In the genomic region with DNA sequence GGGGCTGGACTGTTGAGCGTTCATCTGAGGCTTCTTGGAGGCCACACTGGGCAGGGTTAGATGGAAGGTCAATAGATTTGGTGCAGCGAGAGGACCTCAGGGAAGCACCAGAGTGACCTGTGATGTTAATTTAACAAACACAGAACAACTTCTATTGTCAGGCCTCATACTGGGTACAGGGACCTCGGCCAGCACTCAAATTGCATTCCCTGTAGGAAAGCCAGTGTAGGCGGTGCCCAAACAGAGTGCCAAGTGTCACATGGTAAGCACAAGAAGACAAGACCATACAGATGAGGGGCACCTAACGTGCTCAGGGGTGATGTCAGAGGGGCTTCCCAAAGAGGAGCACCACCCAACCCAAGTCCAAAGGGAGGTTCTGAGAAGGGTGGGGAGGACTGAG, we compare ENCODE assay signal across 18 cellular contexts. TPM values are rescaled to one million over a fixed set of nuclear protein-coding genes. Genes with fewer than 3 reads are reported as not detected.
DNase-seq lines count a peak whose midpoint lies in the region; ATAC-seq and TF ChIP-seq lines count a peak whose summit lies in the region.
"Had no signal": no experiment of that assay in that cellular context is flagged by ENCODE, and none has a peak within 500 bp of the region (broad histone marks: within the 10 kb centered on the region; RNA-seq: fewer than 3 reads in every experiment).

No MANE protein-coding gene starts in this region.

- TF ChIP-seq CTCF in CD8-positive, alpha-beta T cell (IDR thresholded peaks at IDR 0.05): no peak
- TF ChIP-seq CTCF in brain (conservative IDR thresholded peaks at IDR 0.05) (no peak), neural progenitor cell (IDR thresholded peaks at IDR 0.05) (no peak), GM13977 (IDR thresholded peaks at IDR 0.05; ENCODE audit: extremely low read depth, insufficient read depth, missing control alignments) (no peak)

- no peaks in the 10 kb centered on the region for H4K20me1 ChIP-seq in neural progenitor cell (ENCODE audit: low read depth)

- no peaks in the 10 kb centered on the region for H3K9me3 Mint-ChIP-seq in activated naive CD4-positive, alpha-beta T cell treated with anti-CD3 and anti-CD28 coated beads for 36 hours
- no peaks in the 10 kb centered on the region for H3K9me3 Mint-ChIP-seq in CD8-positive, alpha-beta T cell
- H3K9me3 Mint-ChIP-seq in brain: no peaks in the 10 kb centered on the region
- no peaks in the 10 kb centered on the region for H3K9me3 Mint-ChIP-seq in neural progenitor cell
- H3K9me3 Mint-ChIP-seq: activated CD4-positive, alpha-beta T cell treated with anti-CD3 and anti-CD28 coated beads, Interleukin-2, amount 10 ng/mL, durations not matched to agents 24 days and 14 days; IgD-negative memory B cell had no signal

- H3K27ac ChIP-seq in CD8-positive, alpha-beta T cell (ENCODE audit: low read depth, low read length): no peak overlapping the region
- no peak overlapping the region for H3K27ac ChIP-seq in neural progenitor cell
- H3K27ac ChIP-seq: breast epithelium, heart left ventricle, right lobe of liver, uterus had no signal

- CTCF ChIA-PET in activated naive CD4-positive, alpha-beta T cell treated with anti-CD3 and anti-CD28 coated beads for 36 hours (lab: Charles Lee): no interaction called here
- CTCF ChIA-PET in CD8-positive, alpha-beta T cell (lab: Charles Lee): interaction anchor here (1.2 kb wide), 1 partner anchor 288 kb away, joined by 3 read pairs; no protein-coding TSS in a partner anchor

- H3K4me3 Mint-ChIP-seq in activated naive CD4-positive, alpha-beta T cell treated with anti-CD3 and anti-CD28 coated beads for 36 hours: peak overlapping the region; percentile 60
- H3K4me3 Mint-ChIP-seq in CD8-positive, alpha-beta T cell: peak overlapping the region; percentile 84
- H3K4me3 Mint-ChIP-seq in brain (no peak overlapping the region), neural progenitor cell (no peak overlapping the region)

- H3K9ac ChIP-seq in neural progenitor cell: no peak overlapping the region

- peaks cover 13% of the 10 kb centered on the region for H3K4me1 Mint-ChIP-seq in activated naive CD4-positive, alpha-beta T cell treated with anti-CD3 and anti-CD28 coated beads for 36 hours (ENCODE audit: low read depth)
- H3K4me1 Mint-ChIP-seq in CD8-positive, alpha-beta T cell (ENCODE audit: low read depth): peaks cover 22% of the 10 kb centered on the region
- H3K4me1 Mint-ChIP-seq in brain: no peaks in the 10 kb centered on the region
- no peaks in the 10 kb centered on the region for H3K4me1 Mint-ChIP-seq in neural progenitor cell

- H3K36me3 ChIP-seq in CD8-positive, alpha-beta T cell (ENCODE audit: insufficient read depth, low read length): peaks cover 4% of the 10 kb centered on the region
- H3K36me3 ChIP-seq in neural progenitor cell: no peaks in the 10 kb centered on the region
- H3K36me3 ChIP-seq: breast epithelium, right lobe of liver, uterus had no signal

- no peaks in the 10 kb centered on the region for H3K27me3 ChIP-seq in CD8-positive, alpha-beta T cell (ENCODE audit: insufficient read depth, low read length)
- H3K27me3 ChIP-seq in neural progenitor cell: no peaks in the 10 kb centered on the region
- H3K27me3 ChIP-seq: breast epithelium, heart left ventricle, right lobe of liver, uterus had no signal

- peaks cover 9% of the 10 kb centered on the region for H3K36me3 Mint-ChIP-seq in activated naive CD4-positive, alpha-beta T cell treated with anti-CD3 and anti-CD28 coated beads for 36 hours (ENCODE audit: low read depth)
- peaks cover 7% of the 10 kb centered on the region for H3K36me3 Mint-ChIP-seq in CD8-positive, alpha-beta T cell
- H3K36me3 Mint-ChIP-seq in brain: peaks cover 34% of the 10 kb centered on the region
- H3K36me3 Mint-ChIP-seq in neural progenitor cell: peaks cover 12% of the 10 kb centered on the region
- H3K36me3 Mint-ChIP-seq: IgD-negative memory B cell had no signal

- H3K4me1 ChIP-seq in CD8-positive, alpha-beta T cell (ENCODE audit: insufficient read depth, low read length): peaks cover 16% of the 10 kb centered on the region
- no peaks in the 10 kb centered on the region for H3K4me1 ChIP-seq in neural progenitor cell
- H3K4me1 ChIP-seq: breast epithelium, uterus had no signal

- no peak overlapping the region for H2AFZ ChIP-seq in neural progenitor cell (replicated peaks)

- H3F3A ChIP-seq in neural progenitor cell (ENCODE audit: low read depth): no peaks in the 10 kb centered on the region

- no peak overlapping the region for H3K4me2 ChIP-seq in neural progenitor cell

- intact Hi-C loops in activated naive CD4-positive, alpha-beta T cell treated with anti-CD3 and anti-CD28 coated beads for 36 hours (cut with micrococcal nuclease): no loop called here
- intact Hi-C loops in CD8-positive, alpha-beta T cell (cut with DNase I, micrococcal nuclease): no loop called here

- POLR2A ChIA-PET in CD8-positive, alpha-beta T cell (lab: Charles Lee): no interaction called here

- no peaks in the 10 kb centered on the region for H3K79me2 ChIP-seq in neural progenitor cell (ENCODE audit: low read depth)

- no peaks in the 10 kb centered on the region for H3K9me3 ChIP-seq in CD8-positive, alpha-beta T cell (ENCODE audit: low read length)
- no peaks in the 10 kb centered on the region for H3K9me3 ChIP-seq in neural progenitor cell (ENCODE audit: low read depth)
- H3K9me3 ChIP-seq: breast epithelium, heart left ventricle, right lobe of liver, uterus had no signal

- in situ Hi-C loops in GM13977 (cut with MboI; ENCODE audit: low pct_unique_long_range_greater_than_20kb, low sequenced_read_pairs, unreplicated experiment): no loop called here

- peak overlapping the region; percentile 61 for H3K4me3 ChIP-seq in CD8-positive, alpha-beta T cell (ENCODE audit: low read depth, low read length)
- H3K4me3 ChIP-seq in neural progenitor cell: no peak overlapping the region

- H3K27ac Mint-ChIP-seq in activated naive CD4-positive, alpha-beta T cell treated with anti-CD3 and anti-CD28 coated beads for 36 hours: no peak overlapping the region
- no peak overlapping the region for H3K27ac Mint-ChIP-seq in CD8-positive, alpha-beta T cell
- H3K27ac Mint-ChIP-seq in brain (peak overlapping the region in 4 of 5 experiments; percentile 19 to 86 (median 39)), neural progenitor cell (peak overlapping the region; percentile 20)
- H3K27ac Mint-ChIP-seq: activated CD4-positive, alpha-beta T cell treated with anti-CD3 and anti-CD28 coated beads, Interleukin-2, amount 10 ng/mL, durations not matched to agents 24 days and 14 days had no signal

- H3K27me3 Mint-ChIP-seq in activated naive CD4-positive, alpha-beta T cell treated with anti-CD3 and anti-CD28 coated beads for 36 hours (ENCODE audit: low read depth): no peaks in the 10 kb centered on the region
- H3K27me3 Mint-ChIP-seq in CD8-positive, alpha-beta T cell (ENCODE audit: low read depth): no peaks in the 10 kb centered on the region
- H3K27me3 Mint-ChIP-seq in brain (no peaks in the 10 kb centered on the region), neural progenitor cell (ENCODE audit: insufficient read depth, low read depth) (peaks cover 4% of the 10 kb centered on the region)
- H3K27me3 Mint-ChIP-seq: activated CD4-positive, alpha-beta T cell treated with anti-CD3 and anti-CD28 coated beads, Interleukin-2, amount 10 ng/mL, durations not matched to agents 24 days and 14 days had no signal

- no peak for DNase-seq in activated naive CD4-positive, alpha-beta T cell treated with anti-CD3 and anti-CD28 coated beads for 36 hours
- no peak for DNase-seq in activated naive CD4-positive, alpha-beta T cell (lab: John Stamatoyannopoulos, UW)
- no peak for DNase-seq in CD8-positive, alpha-beta T cell
- DNase-seq in neural progenitor cell (ENCODE audit: low spot score) (no peak), GM13977 (ENCODE audit: low spot score) (no peak), HK-2 (ENCODE audit: unreplicated experiment) (no peak), Kasumi-1 (lab: John Stamatoyannopoulos, UW) (no peak)
- DNase-seq: heart left ventricle, NCI-H2171, NCI-H524 treated with DMSO at 0.1 percent for 48 hours, uterus had no signal

- ATAC-seq in CD8-positive, alpha-beta T cell: no peak

RNA-seq across cellular contexts. Expression of a gene that starts 1.3 kb away (rescaled TPM):
- total RNA-seq in activated naive CD4-positive, alpha-beta T cell treated with anti-CD3 and anti-CD28 coated beads for 36 hours: under 1 TPM; 0.24 to 0.57 TPM
- under 1 TPM; 0.44 to 0.57 TPM for total RNA-seq in CD8-positive, alpha-beta T cell
- polyA plus RNA-seq in brain (ENCODE audit: insufficient read depth, low read depth, low replicate concordance): not detected
- total RNA-seq in neural progenitor cell (ENCODE audit: low replicate concordance): 0.31 and 0.47 TPM in 2 replicates
- total RNA-seq: activated CD4-positive, alpha-beta T cell treated with anti-CD3 and anti-CD28 coated beads, Interleukin-2, amount 10 ng/mL, durations not matched to agents 24 days and 14 days; endothelial cell of umbilical vein; MCF 10A had no signal
- polyA plus RNA-seq: heart left ventricle, IgD-negative memory B cell had no signal

RNA-seq across cellular contexts. Expression of a gene that starts 19.0 kb away (rescaled TPM):
- 1 to 10 TPM; 4.1 to 4.7 TPM for total RNA-seq in activated naive CD4-positive, alpha-beta T cell treated with anti-CD3 and anti-CD28 coated beads for 36 hours
- 10 to 100 TPM; 16.1 to 20.3 TPM for total RNA-seq in CD8-positive, alpha-beta T cell
- 13.3 TPM for polyA plus RNA-seq in brain (ENCODE audit: insufficient read depth, low read depth, low replicate concordance)
- total RNA-seq in neural progenitor cell (ENCODE audit: low replicate concordance): 5.3 and 19.0 TPM in 2 replicates

RNA-seq across cellular contexts. Expression of a gene that starts 19.3 kb away (rescaled TPM):
- 10 to 100 TPM; 26.4 to 28.6 TPM for total RNA-seq in activated naive CD4-positive, alpha-beta T cell treated with anti-CD3 and anti-CD28 coated beads for 36 hours
- total RNA-seq in CD8-positive, alpha-beta T cell: 10 to 100 TPM; 19.6 to 22.5 TPM
- 22.2 TPM for polyA plus RNA-seq in brain (ENCODE audit: insufficient read depth, low read depth, low replicate concordance)
- total RNA-seq in neural progenitor cell (ENCODE audit: low replicate concordance): 54.9 and 77.8 TPM in 2 replicates

RNA-seq across cellular contexts. Expression of a gene that starts 30.8 kb away (rescaled TPM):
- 1 to 10 TPM; 3.1 TPM for total RNA-seq in activated naive CD4-positive, alpha-beta T cell treated with anti-CD3 and anti-CD28 coated beads for 36 hours
- total RNA-seq in CD8-positive, alpha-beta T cell: 1 to 10 TPM; 3.0 to 3.3 TPM
- 4.9 TPM for polyA plus RNA-seq in brain (ENCODE audit: insufficient read depth, low read depth, low replicate concordance)
- total RNA-seq in neural progenitor cell (ENCODE audit: low replicate concordance): 2.2 and 5.5 TPM in 2 replicates

RNA-seq across cellular contexts. Expression of a gene that starts 31.1 kb away (rescaled TPM):
- 10 to 100 TPM; 16.4 to 17.0 TPM for total RNA-seq in activated naive CD4-positive, alpha-beta T cell treated with anti-CD3 and anti-CD28 coated beads for 36 hours
- 10 to 100 TPM; 17.6 to 18.3 TPM for total RNA-seq in CD8-positive, alpha-beta T cell
- 97.6 TPM for polyA plus RNA-seq in brain (ENCODE audit: insufficient read depth, low read depth, low replicate concordance)
- 55.5 and 103 TPM in 2 replicates for total RNA-seq in neural progenitor cell (ENCODE audit: low replicate concordance)

Comparison
In these comparisons a context has a peak if more than half of its experiments do, and no peak if none do; other contexts are left out.
1. H3K27ac Mint-ChIP-seq: peak in brain (4 of 5) and neural progenitor cell (single experiment); none in activated naive CD4-positive, alpha-beta T cell treated with anti-CD3 and anti-CD28 coated beads for 36 hours (single experiment) and CD8-positive, alpha-beta T cell (single experiment).
2. H3K4me3 Mint-ChIP-seq: peak in activated naive CD4-positive, alpha-beta T cell treated with anti-CD3 and anti-CD28 coated beads for 36 hours (single experiment) and CD8-positive, alpha-beta T cell (single experiment); none in brain (0 of 5) and neural progenitor cell (single experiment).